ENCODE assay signal across 14 cellular contexts in the genomic region with DNA sequence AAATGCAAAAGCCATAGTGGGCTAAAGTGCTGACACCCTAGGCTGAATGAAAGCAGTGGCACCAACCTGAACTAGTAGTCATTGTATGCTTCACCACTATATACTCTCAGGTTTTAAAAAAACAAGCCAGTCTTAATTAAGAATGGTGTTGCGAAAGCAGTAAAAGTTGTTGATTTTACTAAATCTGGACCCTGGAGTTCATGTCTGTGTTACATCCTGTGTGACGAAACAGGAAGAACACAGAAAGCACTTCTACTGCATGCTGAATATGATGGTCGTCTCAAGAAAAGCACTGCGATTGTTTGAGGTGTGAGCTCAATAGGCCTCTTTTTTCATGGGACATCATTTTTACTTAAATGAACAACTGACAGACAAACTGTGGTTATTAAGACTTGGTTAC. TPM values are rescaled to one million over a fixed set of nuclear protein-coding genes. Genes with fewer than 3 reads are reported as not detected.
DNase-seq lines count a peak whose midpoint lies in the region; ATAC-seq and TF ChIP-seq lines count a peak whose summit lies in the region.
"Had no signal": no experiment of that assay in that cellular context is flagged by ENCODE, and none has a peak within 500 bp of the region (broad histone marks: within the 10 kb centered on the region; RNA-seq: fewer than 3 reads in every experiment).

No MANE protein-coding gene starts in this region.

- intact Hi-C loops in activated T-helper 2 cell treated with anti-CD3 and anti-CD28 coated beads, Interferon-gamma antibody, Interleukin-2, Interleukin-4, amounts not matched to agents 10 μg/mL and 5 μg/mL and 100 μg/mL, durations not matched to agents 14 hours and 24 hours and 36 hours (cut with micrococcal nuclease), result no loop called here

- TF ChIP-seq CTCF in NB4 (IDR thresholded peaks at IDR 0.05; ENCODE audit: low read depth, low read length), result no peak
- no peak for TF ChIP-seq CTCF in cardiac fibroblast (IDR thresholded peaks at IDR 0.05; ENCODE audit: low read depth, low read length)
- TF ChIP-seq CTCF in mesothelial cell of epicardium (IDR thresholded peaks at IDR 0.05; ENCODE audit: unreplicated experiment), result no peak

- H3K27me3 ChIP-seq in CD8-positive, alpha-beta memory T cell (ENCODE audit: insufficient read depth, low read length, poor library complexity, severe bottlenecking), result no peaks in the 10 kb centered on the region

- peak in 4 of 5 donors; percentile 1 to 60 (median 54) for DNase-seq in CD8-positive, alpha-beta memory T cell
- peak; percentile 63 for DNase-seq in NB4 (ENCODE audit: low read depth)
- peak; percentile 39 to 59 for DNase-seq in cardiac fibroblast (ENCODE audit: low read depth in 2 of 2)
- no peak for DNase-seq in mesothelial cell of epicardium (ENCODE audit: low spot score in 2 of 2, unreplicated experiment in 2 of 2)
- no peak for DNase-seq in glomerular visceral epithelial cell (ENCODE audit: extremely low spot score)
- DNase-seq in activated T-helper 2 cell treated with anti-CD3 and anti-CD28 coated beads, Interferon-gamma antibody, Interleukin-2, Interleukin-4, amounts not matched to agents 10 μg/mL and 5 μg/mL and 100 μg/mL, durations not matched to agents 14 hours and 24 hours and 36 hours (ENCODE audit: low spot score), result no peak
- no peak for DNase-seq in NCI-H446 treated with DMSO at 0.1 percent for 48 hours (lab: John Stamatoyannopoulos, UW)
- DNase-seq: erythroblast; islet precursor cell; Karpas-422; stimulated activated naive CD4-positive, alpha-beta T cell treated with Interleukin-2 at 50 U/mL for 16 hours had no signal

- no peak for TF ChIP-seq POLR2A in NB4 (IDR thresholded peaks at IDR 0.05; ENCODE audit: extremely low read depth, insufficient read length)

- no peaks in the 10 kb centered on the region for H3K9me3 ChIP-seq in CD8-positive, alpha-beta memory T cell (ENCODE audit: low read length)

- H3K9me3 Mint-ChIP-seq in CD8-positive, alpha-beta memory T cell, result no peaks in the 10 kb centered on the region
- H3K9me3 Mint-ChIP-seq in mesothelial cell of epicardium, result peaks cover 24% of the 10 kb centered on the region
- no peaks in the 10 kb centered on the region for H3K9me3 Mint-ChIP-seq in activated T-helper 2 cell treated with anti-CD3 and anti-CD28 coated beads, Interferon-gamma antibody, Interleukin-2, Interleukin-4, amounts not matched to agents 10 μg/mL and 5 μg/mL and 100 μg/mL, durations not matched to agents 14 hours and 24 hours and 36 hours
- H3K9me3 Mint-ChIP-seq: neural crest cell had no signal

- peaks cover 0 to 1% of the 10 kb centered on the region in 2 donors for H3K27me3 Mint-ChIP-seq in CD8-positive, alpha-beta memory T cell
- no peaks in the 10 kb centered on the region for H3K27me3 Mint-ChIP-seq in mesothelial cell of epicardium (ENCODE audit: low read depth)
- H3K27me3 Mint-ChIP-seq in activated T-helper 2 cell treated with anti-CD3 and anti-CD28 coated beads, Interferon-gamma antibody, Interleukin-2, Interleukin-4, amounts not matched to agents 10 μg/mL and 5 μg/mL and 100 μg/mL, durations not matched to agents 14 hours and 24 hours and 36 hours (ENCODE audit: low read depth), result no peaks in the 10 kb centered on the region

- H3K27ac ChIP-seq in CD8-positive, alpha-beta memory T cell (ENCODE audit: low read depth, low read length), result peak overlapping the region; percentile 51

- H3K4me3 ChIP-seq in CD8-positive, alpha-beta memory T cell (ENCODE audit: low read length), result no peak overlapping the region
- H3K4me3 ChIP-seq in NB4 (ENCODE audit: low read depth, low read length), result no peak overlapping the region
- H3K4me3 ChIP-seq in cardiac fibroblast (replicated peaks in 1 of 2; ENCODE audit: low read depth in 2 of 2, low read length in 2 of 2), result no peak overlapping the region

- peak overlapping the region in 5 of 7 donors; percentile 50 to 74 (median 65) for H3K4me3 Mint-ChIP-seq in CD8-positive, alpha-beta memory T cell
- no peak overlapping the region for H3K4me3 Mint-ChIP-seq in mesothelial cell of epicardium
- H3K4me3 Mint-ChIP-seq in activated T-helper 2 cell treated with anti-CD3 and anti-CD28 coated beads, Interferon-gamma antibody, Interleukin-2, Interleukin-4, amounts not matched to agents 10 μg/mL and 5 μg/mL and 100 μg/mL, durations not matched to agents 14 hours and 24 hours and 36 hours (ENCODE audit: low read depth), result no peak overlapping the region
- H3K4me3 Mint-ChIP-seq: neural crest cell had no signal

- H3K36me3 Mint-ChIP-seq in CD8-positive, alpha-beta memory T cell, result no peaks in the 10 kb centered on the region
- peaks cover 21% of the 10 kb centered on the region for H3K36me3 Mint-ChIP-seq in mesothelial cell of epicardium
- peaks cover 32% of the 10 kb centered on the region for H3K36me3 Mint-ChIP-seq in activated T-helper 2 cell treated with anti-CD3 and anti-CD28 coated beads, Interferon-gamma antibody, Interleukin-2, Interleukin-4, amounts not matched to agents 10 μg/mL and 5 μg/mL and 100 μg/mL, durations not matched to agents 14 hours and 24 hours and 36 hours (ENCODE audit: low read depth)

- POLR2A ChIA-PET in CD8-positive, alpha-beta memory T cell (lab: Charles Lee), result interaction anchor here (1.0 kb wide), 1 partner anchor 34 kb away, joined by 3 read pairs; no protein-coding TSS in a partner anchor

- CTCF ChIA-PET in CD8-positive, alpha-beta memory T cell (lab: Charles Lee), result interaction anchor here (1.0 kb wide), 1 partner anchor 9 kb away, joined by 4 read pairs; no protein-coding TSS in a partner anchor

- no peaks in the 10 kb centered on the region for H3K36me3 ChIP-seq in CD8-positive, alpha-beta memory T cell (ENCODE audit: insufficient read depth, low read length)

- H3K4me1 Mint-ChIP-seq in CD8-positive, alpha-beta memory T cell, result peaks cover 9 to 14% (median 14%) of the 10 kb centered on the region in 3 donors
- no peaks in the 10 kb centered on the region for H3K4me1 Mint-ChIP-seq in mesothelial cell of epicardium
- H3K4me1 Mint-ChIP-seq in activated T-helper 2 cell treated with anti-CD3 and anti-CD28 coated beads, Interferon-gamma antibody, Interleukin-2, Interleukin-4, amounts not matched to agents 10 μg/mL and 5 μg/mL and 100 μg/mL, durations not matched to agents 14 hours and 24 hours and 36 hours (ENCODE audit: low read depth), result peaks cover 2% of the 10 kb centered on the region
- H3K4me1 Mint-ChIP-seq: neural crest cell had no signal

- H3K4me1 ChIP-seq in CD8-positive, alpha-beta memory T cell (ENCODE audit: insufficient read depth, low read length), result peaks cover 5% of the 10 kb centered on the region

- no peak for ATAC-seq in GM18907 (IDR thresholded peaks at IDR 0.05; ENCODE audit: unreplicated experiment)
- ATAC-seq: HCT116 had no signal

- peak overlapping the region; percentile 86 to 99 (median 96) for H3K27ac Mint-ChIP-seq in CD8-positive, alpha-beta memory T cell
- peak overlapping the region; percentile 39 for H3K27ac Mint-ChIP-seq in mesothelial cell of epicardium
- no peak overlapping the region for H3K27ac Mint-ChIP-seq in activated T-helper 2 cell treated with anti-CD3 and anti-CD28 coated beads, Interferon-gamma antibody, Interleukin-2, Interleukin-4, amounts not matched to agents 10 μg/mL and 5 μg/mL and 100 μg/mL, durations not matched to agents 14 hours and 24 hours and 36 hours

RNA-seq across cellular contexts. Expression of gene GDPD2, which starts 24.2 kb away (rescaled TPM):
- total RNA-seq in CD8-positive, alpha-beta memory T cell, result under 1 TPM in 1 of 2 experiments, not detected in 1; 0.09 TPM
- polyA plus RNA-seq in CD8-positive, alpha-beta memory T cell, result not detected
- total RNA-seq in mesothelial cell of epicardium, result 0.29 to 0.36 TPM (median 0.31 TPM) in 3 replicates
- 0.21 and 0.28 TPM in 2 replicates for total RNA-seq in activated T-helper 2 cell treated with anti-CD3 and anti-CD28 coated beads, Interferon-gamma antibody, Interleukin-2, Interleukin-4, amounts not matched to agents 10 μg/mL and 5 μg/mL and 100 μg/mL, durations not matched to agents 14 hours and 24 hours and 36 hours

RNA-seq across cellular contexts. Expression of gene DLG3, which starts 45.7 kb away (rescaled TPM):
- 10 to 100 TPM; 28.1 to 30.4 TPM for total RNA-seq in CD8-positive, alpha-beta memory T cell
- 13.5 TPM for polyA plus RNA-seq in CD8-positive, alpha-beta memory T cell
- total RNA-seq in mesothelial cell of epicardium, result 39.1 to 44.0 TPM (median 39.6 TPM) in 3 replicates
- 40.7 and 40.9 TPM in 2 replicates for total RNA-seq in activated T-helper 2 cell treated with anti-CD3 and anti-CD28 coated beads, Interferon-gamma antibody, Interleukin-2, Interleukin-4, amounts not matched to agents 10 μg/mL and 5 μg/mL and 100 μg/mL, durations not matched to agents 14 hours and 24 hours and 36 hours

Comparison
In these comparisons a context has a peak if more than half of its experiments do, and no peak if none do; other contexts are left out.
1. DNase-seq: peak in CD8-positive, alpha-beta memory T cell (4 of 5), NB4 (single experiment) and cardiac fibroblast (2 of 2); none in mesothelial cell of epicardium (0 of 2), glomerular visceral epithelial cell (single experiment), activated T-helper 2 cell treated with anti-CD3 and anti-CD28 coated beads, Interferon-gamma antibody, Interleukin-2, Interleukin-4, amounts not matched to agents 10 μg/mL and 5 μg/mL and 100 μg/mL, durations not matched to agents 14 hours and 24 hours and 36 hours (single experiment) and NCI-H446 treated with DMSO at 0.1 percent for 48 hours (single experiment).
2. H3K4me3 Mint-ChIP-seq: peak in CD8-positive, alpha-beta memory T cell (5 of 7); none in mesothelial cell of epicardium (single experiment) and activated T-helper 2 cell treated with anti-CD3 and anti-CD28 coated beads, Interferon-gamma antibody, Interleukin-2, Interleukin-4, amounts not matched to agents 10 μg/mL and 5 μg/mL and 100 μg/mL, durations not matched to agents 14 hours and 24 hours and 36 hours (single experiment).